Comparison of ENCODE assay signal across 9 cellular contexts in genomic region chr16:27374231-27374793, GRCh38. TPM values are rescaled to one million over a fixed set of nuclear protein-coding genes. Genes with fewer than 3 reads are reported as not detected.
DNase-seq lines count a peak whose midpoint lies in the region; ATAC-seq, FAIRE-seq and TF ChIP-seq lines count a peak whose summit lies in the region.
"Had no signal": no experiment of that assay in that cellular context is flagged by ENCODE, and none has a peak within 500 bp of the region (broad histone marks: within the 10 kb centered on the region; RNA-seq: fewer than 3 reads in every experiment).

No MANE protein-coding gene starts in this region.

- no peak for TF ChIP-seq CTCF in endothelial cell of umbilical vein (IDR thresholded peaks at IDR 0.05; ENCODE audit: extremely low read depth in 1 of 2, insufficient read depth in 1 of 2, low read depth in 1 of 2, low read length in 2 of 2)

- H3K27me3 ChIP-seq in BLaER1 treated with 17β-estradiol and CSF1 and Interleukin-3, amounts not matched to agents 10 nM and 100 nM: no peaks in the 10 kb centered on the region
- H3K27me3 ChIP-seq in endothelial cell of umbilical vein (ENCODE audit: control insufficient read depth in 2 of 2, insufficient read depth in 2 of 2, low read length in 2 of 2): no peaks in the 10 kb centered on the region

- H3K9ac ChIP-seq in BLaER1 treated with 17β-estradiol and CSF1 and Interleukin-3, amounts not matched to agents 10 nM and 100 nM: peak overlapping the region; percentile 54 to 78 (median 71); a peak in 21 of 22 replicates
- H3K9ac ChIP-seq in endothelial cell of umbilical vein (replicated peaks; ENCODE audit: extremely low read depth, insufficient read depth, low read length): no peak overlapping the region

- H3K4me3 ChIP-seq in BLaER1 treated with 17β-estradiol and CSF1 and Interleukin-3, amounts not matched to agents 10 nM and 100 nM: peak overlapping the region in 8 of 10 experiments; percentile 16 to 60 (median 36); a peak in 13 of 20 replicates
- no peak overlapping the region for H3K4me3 ChIP-seq in endothelial cell of umbilical vein (replicated peaks in 1 of 3; ENCODE audit: insufficient read depth in 1 of 3, low read depth in 1 of 3, low read length in 3 of 3)

- peak overlapping the region; percentile 65 for H2AFZ ChIP-seq in endothelial cell of umbilical vein (ENCODE audit: low read depth, low read length)

- no peaks in the 10 kb centered on the region for H4K20me1 ChIP-seq in BLaER1 treated with 17β-estradiol and CSF1 and Interleukin-3, amounts not matched to agents 10 nM and 100 nM
- no peaks in the 10 kb centered on the region for H4K20me1 ChIP-seq in endothelial cell of umbilical vein (replicated peaks; ENCODE audit: control insufficient read depth, extremely low read depth, insufficient read depth, low read length)

- H3K9me3 ChIP-seq in BLaER1 treated with 17β-estradiol and CSF1 and Interleukin-3, amounts not matched to agents 10 nM and 100 nM (replicated peaks in 1 of 11): peaks cover 12 to 20% (median 17%) of the 10 kb centered on the region in 11 experiments
- H3K9me3 ChIP-seq in endothelial cell of umbilical vein (replicated peaks; ENCODE audit: control insufficient read depth, insufficient read depth, low read length): no peaks in the 10 kb centered on the region

- no peak for FAIRE-seq in endothelial cell of umbilical vein (lab: Jason Lieb, UNC)
- FAIRE-seq: colon had no signal

- dilution Hi-C loops in endothelial cell of umbilical vein (cut with MboI; ENCODE audit: extremely low pct_ligation_motif_present, low sequenced_read_pairs): no loop called here

- BruUV-seq in endothelial cell of umbilical vein (replicated peaks; lab: Mats Ljungman, UMichigan): no TSS peak

- peak overlapping the region; percentile 54 to 95 (median 85) for H3K4me2 ChIP-seq in BLaER1 treated with 17β-estradiol and CSF1 and Interleukin-3, amounts not matched to agents 10 nM and 100 nM
- no peak overlapping the region for H3K4me2 ChIP-seq in endothelial cell of umbilical vein (ENCODE audit: insufficient read depth, low read length)

- DNase-seq in endothelial cell of umbilical vein (ENCODE audit: low read depth, low spot score) (no peak), H4 (ENCODE audit: low spot score) (no peak), retina (no peak), NCI-H2227 treated with DMSO at 0.1 percent for 48 hours (lab: John Stamatoyannopoulos, UW) (no peak)
- no peak for DNase-seq in effector CD4-positive, alpha-beta T cell

- H3K79me2 ChIP-seq in endothelial cell of umbilical vein (ENCODE audit: control insufficient read depth, insufficient read depth, low read length): no peaks in the 10 kb centered on the region

- intact Hi-C loops in endothelial cell of umbilical vein (cut with micrococcal nuclease): no loop called here

- no peaks in the 10 kb centered on the region for H3K36me3 ChIP-seq in BLaER1 treated with 17β-estradiol and CSF1 and Interleukin-3, amounts not matched to agents 10 nM and 100 nM
- H3K36me3 ChIP-seq in endothelial cell of umbilical vein (ENCODE audit: control insufficient read depth in 2 of 2, extremely low read depth in 1 of 2, insufficient read depth in 2 of 2, low read length in 2 of 2): no peaks in the 10 kb centered on the region

- peaks cover 61 to 100% (median 84%) of the 10 kb centered on the region in 10 experiments for H3K4me1 ChIP-seq in BLaER1 treated with 17β-estradiol and CSF1 and Interleukin-3, amounts not matched to agents 10 nM and 100 nM
- H3K4me1 ChIP-seq in endothelial cell of umbilical vein (ENCODE audit: control insufficient read depth, extremely low read depth, insufficient read depth, low read length): no peaks in the 10 kb centered on the region

- H3K9me1 ChIP-seq in endothelial cell of umbilical vein (replicated peaks; ENCODE audit: control insufficient read depth, extremely low read depth, insufficient read depth, low read length): no peaks in the 10 kb centered on the region

- POLR2A ChIA-PET in endothelial cell of umbilical vein (lab: Charles Lee): no interaction called here

- ATAC-seq in GM18909 (IDR thresholded peaks at IDR 0.05; ENCODE audit: poor library complexity, unreplicated experiment) (peak; percentile 32), HG03378 (IDR thresholded peaks at IDR 0.05; ENCODE audit: unreplicated experiment) (peak; percentile 37)

- peak overlapping the region; percentile 47 to 89 (median 82) for H3K27ac ChIP-seq in BLaER1 treated with 17β-estradiol and CSF1 and Interleukin-3, amounts not matched to agents 10 nM and 100 nM
- no peak overlapping the region for H3K27ac ChIP-seq in endothelial cell of umbilical vein (ENCODE audit: insufficient read depth, low read depth, low read length)

- CTCF ChIA-PET in endothelial cell of umbilical vein (lab: Charles Lee): interaction anchor here (0.7 to 3.2 kb wide), 7 partner anchors 14 to 265 kb away, joined by 3 to 29 read pairs (median 5); no protein-coding TSS in a partner anchor

- TF ChIP-seq POLR2A in endothelial cell of umbilical vein (IDR thresholded peaks at IDR 0.05; ENCODE audit: low read depth, low read length): no peak

TF ChIP-seq in endothelial cell of umbilical vein, 7 proteins besides CTCF, POLR2A, EP300 and RAD21:
- TF ChIP-seq MAX (IDR thresholded peaks at IDR 0.05; ENCODE audit: insufficient read depth, insufficient read length) (no peak), FOS (IDR thresholded peaks at IDR 0.05; ENCODE audit: borderline replicate concordance, insufficient read depth, low read length) (no peak), JUN (IDR thresholded peaks at IDR 0.05; ENCODE audit: borderline replicate concordance, insufficient read depth, insufficient read length, low read depth) (no peak), POLR2AphosphoS5 (IDR thresholded peaks at IDR 0.05; ENCODE audit: insufficient read depth, low read depth, low read length) (no peak), EZH2 (IDR thresholded peaks at IDR 0.05; ENCODE audit: borderline replicate concordance, low read depth, low read length, severe bottlenecking) (no peak), GATA2 (IDR thresholded peaks at IDR 0.05; ENCODE audit: insufficient read depth, insufficient read length, low read depth, low read length) (no peak), MYC (IDR thresholded peaks at IDR 0.05; ENCODE audit: low read depth, low read length) (no peak)

RNA-seq across cellular contexts. Expression of gene IL21R, which starts 27.7 kb away (rescaled TPM):
- not detected in 2 replicates for total RNA-seq in endothelial cell of umbilical vein
- 0.03 TPM in 2 replicates for polyA plus RNA-seq in endothelial cell of umbilical vein
- 0.03 and 0.06 TPM in 2 replicates for polyA plus RNA-seq in endothelial cell of umbilical vein (2011; cell fraction: cytosol; rRNA removed)
- not detected in 2 replicates for polyA plus RNA-seq in endothelial cell of umbilical vein (2011; cell fraction: nucleus; rRNA removed)
- polyA plus RNA-seq in endothelial cell of umbilical vein (2012): not detected in 2 replicates
- 1.3 TPM in 1 of 2 replicates, not detected in the other for polyA minus RNA-seq in endothelial cell of umbilical vein
- not detected for polyA minus RNA-seq in endothelial cell of umbilical vein (2011; cell fraction: cytosol; rRNA and poly(A)+ RNA removed)
- polyA minus RNA-seq in endothelial cell of umbilical vein (2011; cell fraction: nucleus; rRNA and poly(A)+ RNA removed): not detected in 2 replicates
- total RNA-seq in H4 (2014; rRNA removed; shearing (Covaris generic)): 1.0 and 2.2 TPM in 2 replicates

Comparison
In these comparisons a context has a peak if more than half of its experiments do, and no peak if none do; other contexts are left out.
1. H3K4me3 ChIP-seq: peak in BLaER1 treated with 17β-estradiol and CSF1 and Interleukin-3, amounts not matched to agents 10 nM and 100 nM (8 of 10); none in endothelial cell of umbilical vein (0 of 3).